ENCODE assay signal across 22 cellular contexts in the genomic region with DNA sequence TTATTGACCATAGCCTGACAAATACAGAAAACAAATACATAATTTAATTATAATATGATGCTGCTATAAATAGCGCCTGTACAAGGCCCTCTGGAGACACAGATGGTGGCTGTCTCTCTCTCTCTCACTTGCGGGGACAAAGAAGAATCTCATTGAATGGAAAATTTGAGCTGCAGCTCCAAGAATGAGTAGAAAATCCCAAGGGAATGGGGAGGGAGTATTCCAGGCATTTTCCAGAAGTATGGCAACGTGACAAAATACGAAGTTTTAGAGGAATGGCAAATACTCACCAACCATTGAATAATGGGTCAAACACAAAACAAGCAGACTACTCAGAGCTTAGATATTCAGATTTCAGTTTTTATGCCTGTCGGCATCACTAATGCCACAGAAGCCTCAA.
DNase-seq lines count a peak whose midpoint lies in the region; ATAC-seq, FAIRE-seq and TF ChIP-seq lines count a peak whose summit lies in the region.
"Had no signal": no experiment of that assay in that cellular context is flagged by ENCODE, and none has a peak within 500 bp of the region (broad histone marks: within the 10 kb centered on the region; RNA-seq: fewer than 3 reads in every experiment).

No MANE protein-coding gene starts in this region.

- peak overlapping the region in 2 of 7 donors; percentile 9 to 78 for H3K4me3 Mint-ChIP-seq in CD8-positive, alpha-beta memory T cell
- peak overlapping the region; percentile 36 for H3K4me3 Mint-ChIP-seq in glutamatergic neuron (ENCODE audit: unreplicated experiment)
- H3K4me3 Mint-ChIP-seq: neural crest cell; T-helper 1 cell treated with Interleukin-12 subunit alpha and Interleukin-12 subunit beta and Interleukin-4 antibody, amounts not matched to agents 30 μg/mL and 1 μg/mL, for 36 hours had no signal

- H3K9me3 Mint-ChIP-seq in CD8-positive, alpha-beta memory T cell = no peaks in the 10 kb centered on the region
- H3K9me3 Mint-ChIP-seq in glutamatergic neuron (ENCODE audit: unreplicated experiment) = peaks cover 2% of the 10 kb centered on the region
- H3K9me3 Mint-ChIP-seq: stimulated activated effector memory CD8-positive, alpha-beta T cell treated with anti-CD3 and anti-CD28 coated beads, Interleukin-12 subunit alpha, Interleukin-12 subunit beta, amount 100 ng/mL, for 72 hours; T-helper 1 cell treated with Interleukin-12 subunit alpha and Interleukin-12 subunit beta and Interleukin-4 antibody, amounts not matched to agents 30 μg/mL and 1 μg/mL, for 36 hours had no signal

- DNase-seq in A549 (ENCODE audit: low read depth in 1 of 2, low spot score in 1 of 2) = no peak
- DNase-seq in CD8-positive, alpha-beta memory T cell = no peak
- peak; percentile 17 for DNase-seq in T1000 (lab: John Stamatoyannopoulos, UW)
- DNase-seq in glutamatergic neuron = no peak
- no peak for DNase-seq in HPDE6-E6E7 (ENCODE audit: extremely low spot score)
- DNase-seq: activated CD4-positive, alpha-beta T cell treated with anti-CD3 and anti-CD28 coated beads, Interleukin-2, amount 50 U/mL, for 48 hours; activated naive CD4-positive, alpha-beta T cell treated with Interleukin-2 at 50 U/mL for 16 hours; activated T-cell treated with anti-CD3 and anti-CD28 coated beads for 4 hours; caudate nucleus; DMS79; NCI-H1417; NCI-H526 treated with DMSO at 0.1 percent for 48 hours had no signal

- H3K4me3 ChIP-seq in A549 = no peak overlapping the region
- no peak overlapping the region for H3K4me3 ChIP-seq in CD8-positive, alpha-beta memory T cell (ENCODE audit: low read length)
- H3K4me3 ChIP-seq: HAP-1 had no signal

- CTCF ChIA-PET in A549 (lab: Yijun Ruan, JAX) = interaction anchor here (0.9 to 7.5 kb wide), 14 partner anchors 8 to 219 kb away, joined by 3 to 107 read pairs (median 10); no protein-coding TSS in a partner anchor
- CTCF ChIA-PET in CD8-positive, alpha-beta memory T cell (lab: Charles Lee) = interaction anchor here (1.1 to 4.0 kb wide), 8 partner anchors 14 to 146 kb away, joined by 3 to 15 read pairs (median 6); no protein-coding TSS in a partner anchor

- peaks cover 0 to 4% (median 0%) of the 10 kb centered on the region in 3 donors for H3K36me3 Mint-ChIP-seq in CD8-positive, alpha-beta memory T cell
- H3K36me3 Mint-ChIP-seq in glutamatergic neuron (ENCODE audit: unreplicated experiment) = no peaks in the 10 kb centered on the region
- H3K36me3 Mint-ChIP-seq: stimulated activated effector memory CD8-positive, alpha-beta T cell treated with anti-CD3 and anti-CD28 coated beads, Interleukin-12 subunit alpha, Interleukin-12 subunit beta, amount 100 ng/mL, for 72 hours had no signal

- WGBS in A549 (ENCODE audit: missing lambda C conversion rate) = 80% methylated on average over 5 of the region's 5 CpGs

- no peak for FAIRE-seq in A549 (lab: Jason Lieb, UNC)
- FAIRE-seq: HTR-8/SVneo had no signal

- TF ChIP-seq CTCF in A549 (IDR thresholded peaks at IDR 0.05) = no peak
- no peak for TF ChIP-seq CTCF in glutamatergic neuron (IDR thresholded peaks at IDR 0.05; ENCODE audit: partially characterized antibody, unreplicated experiment)

- no peaks in the 10 kb centered on the region for H3K9me3 ChIP-seq in A549
- no peaks in the 10 kb centered on the region for H3K9me3 ChIP-seq in CD8-positive, alpha-beta memory T cell (ENCODE audit: low read length)
- H3K9me3 ChIP-seq: HAP-1 had no signal

- no peak for TF ChIP-seq RAD21 in A549 (conservative IDR thresholded peaks at IDR 0.05 in 1 of 2, IDR thresholded peaks at IDR 0.05 in 1 of 2)

- peaks cover 0 to 6% of the 10 kb centered on the region in 2 donors for H3K27me3 Mint-ChIP-seq in CD8-positive, alpha-beta memory T cell
- H3K27me3 Mint-ChIP-seq in glutamatergic neuron (ENCODE audit: unreplicated experiment) = peaks cover 2% of the 10 kb centered on the region

- POLR2A ChIA-PET in A549 (lab: Yijun Ruan, JAX) = interaction anchor here (2.3 kb wide), 1 partner anchor 174 kb away, joined by 15 read pairs; no protein-coding TSS in a partner anchor
- POLR2A ChIA-PET in CD8-positive, alpha-beta memory T cell (lab: Charles Lee) = no interaction called here

- peaks cover 39 to 62% (median 52%) of the 10 kb centered on the region in 3 donors for H3K4me1 Mint-ChIP-seq in CD8-positive, alpha-beta memory T cell
- H3K4me1 Mint-ChIP-seq in glutamatergic neuron (ENCODE audit: low read depth, unreplicated experiment) = peaks cover 21% of the 10 kb centered on the region

- H3K27ac Mint-ChIP-seq in CD8-positive, alpha-beta memory T cell = peak overlapping the region in 7 of 8 donors; percentile 69 to 95 (median 89)
- H3K27ac Mint-ChIP-seq in glutamatergic neuron (ENCODE audit: unreplicated experiment) = no peak overlapping the region

- no peak for ATAC-seq in A549
- no peak for ATAC-seq in HG03280 (IDR thresholded peaks at IDR 0.05; ENCODE audit: unreplicated experiment)
- no peak for ATAC-seq in HG03139 (IDR thresholded peaks at IDR 0.05; ENCODE audit: unreplicated experiment)
- ATAC-seq in GM18870 (IDR thresholded peaks at IDR 0.05; ENCODE audit: unreplicated experiment) = no peak
- ATAC-seq: esophagus mucosa, left lobe of liver had no signal

- H3K4me1 ChIP-seq in A549 = peaks cover 27% of the 10 kb centered on the region
- H3K4me1 ChIP-seq in CD8-positive, alpha-beta memory T cell (ENCODE audit: insufficient read depth, low read length) = peaks cover 39% of the 10 kb centered on the region
- H3K4me1 ChIP-seq: HAP-1 had no signal

- H3K27me3 ChIP-seq in CD8-positive, alpha-beta memory T cell (ENCODE audit: insufficient read depth, low read length, poor library complexity, severe bottlenecking) = no peaks in the 10 kb centered on the region

- no peak for TF ChIP-seq POLR2A in A549 (IDR thresholded peaks at IDR 0.05; ENCODE audit: low read length)

- no peaks in the 10 kb centered on the region for H3K36me3 ChIP-seq in CD8-positive, alpha-beta memory T cell (ENCODE audit: insufficient read depth, low read length)
- H3K36me3 ChIP-seq: HAP-1 had no signal

- no peak overlapping the region; the same call in 2 of the 3 replicates for H3K4me2 ChIP-seq in A549

- TF ChIP-seq EP300 in A549 (IDR thresholded peaks at IDR 0.05) = no peak

- H3K27ac ChIP-seq in A549 = peak overlapping the region; percentile 87 to 89
- no peak overlapping the region for H3K27ac ChIP-seq in CD8-positive, alpha-beta memory T cell (ENCODE audit: low read depth, low read length)

TF ChIP-seq in A549, 52 proteins besides CTCF, POLR2A, EP300 and RAD21:
- TF ChIP-seq FOSL2 (IDR thresholded peaks at IDR 0.05) = no peak
- TF ChIP-seq FOSL2 (CRISPR knock-in tag; IDR thresholded peaks at IDR 0.05) = peak; percentile 12; the same call in 1 of the 2 replicates
- TF ChIP-seq HOXB5 (CRISPR knock-in tag; IDR thresholded peaks at IDR 0.05) = no peak
